23 cellular contexts compared by ENCODE assay signal in genomic region chr6:10331336-10331735, GRCh38.
A peak's percentile ranks its signal among the peaks of the same experiment; 100 is the strongest.
DNase-seq lines count a peak whose midpoint lies in the region; ATAC-seq, FAIRE-seq and TF ChIP-seq lines count a peak whose summit lies in the region.
"Had no signal": no experiment of that assay in that cellular context is flagged by ENCODE, and none has a peak within 500 bp of the region (broad histone marks: within the 10 kb centered on the region; RNA-seq: fewer than 3 reads in every experiment).

No MANE protein-coding gene starts in this region.

- no peak for TF ChIP-seq CTCF in K562 (IDR thresholded peaks at IDR 0.05 in 2 of 3, conservative IDR thresholded peaks at IDR 0.05 in 1 of 3; ENCODE audit: insufficient read depth in 2 of 3, low read depth in 1 of 3, low read length in 3 of 3)

- ATAC-seq in K562 (no peak), GM21717 (IDR thresholded peaks at IDR 0.05; ENCODE audit: unreplicated experiment) (no peak)
- ATAC-seq: HCT116 had no signal

- CTCF ChIA-PET in K562 (lab: Yijun Ruan, JAX; ENCODE audit: low intra/inter-chr PET ratio) = no interaction called here

- FAIRE-seq in K562 (lab: Jason Lieb, UNC) = no peak
- FAIRE-seq: A204.1, G401.6, GM12892 had no signal

- peak; percentile 1 for DNase-seq in activated effector memory CD4-positive, alpha-beta T cell treated with anti-CD3 and anti-CD28 coated beads, Interleukin-2, amount 50 U/mL, for 16 hours
- no peak for DNase-seq in activated effector memory CD4-positive, alpha-beta T cell treated with Interleukin-2 at 50 U/mL for 16 hours
- DNase-seq in ELR (ENCODE audit: low read depth) = peak; percentile 25
- no peak for DNase-seq in K562 (ENCODE audit: extremely low read depth in 1 of 4, low spot score in 3 of 4)
- no peak for DNase-seq in NOMO-1 treated with DMSO at 0.1 percent for 48 hours (lab: John Stamatoyannopoulos, UW; ENCODE audit: unreplicated experiment)
- DNase-seq: ACHN; AML-193; BE2C; Calu3; CD4-positive, alpha-beta T cell; CD8-positive, alpha-beta memory T cell; DMS53; DMS79 treated with DMSO at 0.1 percent for 48 hours; GM23248; H9; HFFc6 had no signal

- in situ Hi-C loops in K562 (cut with MboI) = no loop called here

- intact Hi-C loops in K562 (cut with micrococcal nuclease) = no loop called here

- H2AFZ ChIP-seq in K562 (ENCODE audit: low read depth, low read length) = no peak overlapping the region
- H2AFZ ChIP-seq: GM23248 had no signal

- H3K79me2 ChIP-seq in K562 (ENCODE audit: control insufficient read depth, insufficient read depth, low read length) = no peaks in the 10 kb centered on the region

- no peak for TF ChIP-seq EP300 in K562 (IDR thresholded peaks at IDR 0.05; ENCODE audit: low read length)

- POLR2A ChIA-PET in K562 (lab: Yijun Ruan, JAX) = interaction anchor here (0.9 kb wide), 1 partner anchor 9 kb away, joined by 4 read pairs; no protein-coding TSS in a partner anchor

- no peaks in the 10 kb centered on the region for H3K36me3 ChIP-seq in K562 (ENCODE audit: control insufficient read depth, insufficient read depth, low read length)
- H3K36me3 ChIP-seq: BE2C; BLaER1 treated with 17β-estradiol and CSF1 and Interleukin-3, amounts not matched to agents 10 nM and 100 nM had no signal

- no peak for TF ChIP-seq RAD21 in K562 (CRISPR knock-in tag; conservative IDR thresholded peaks at IDR 0.05 in 1 of 2, IDR thresholded peaks at IDR 0.05 in 1 of 2)

- no peaks in the 10 kb centered on the region for H3K9me1 ChIP-seq in K562 (ENCODE audit: control insufficient read depth, insufficient read depth, low read length)

- no peak for TF ChIP-seq POLR2A in K562 (conservative IDR thresholded peaks at IDR 0.05)

- no TSS peak for BruUV-seq in K562 (replicated peaks; lab: Mats Ljungman, UMichigan)

- H3K4me3 ChIP-seq in K562 = no peak overlapping the region
- H3K4me3 ChIP-seq: BLaER1 treated with 17β-estradiol and CSF1 and Interleukin-3, amounts not matched to agents 10 nM and 100 nM; GM23248 had no signal

- H4K20me1 ChIP-seq in K562 (replicated peaks; ENCODE audit: control insufficient read depth, insufficient read depth, low read length) = no peaks in the 10 kb centered on the region
- H4K20me1 ChIP-seq: BLaER1 treated with 17β-estradiol and CSF1 and Interleukin-3, amounts not matched to agents 10 nM and 100 nM had no signal

- H3K9ac ChIP-seq in K562 (ENCODE audit: insufficient read depth in 1 of 2, low read depth in 2 of 2, low read length in 2 of 2) = no peak overlapping the region
- H3K9ac ChIP-seq: BLaER1 treated with 17β-estradiol and CSF1 and Interleukin-3, amounts not matched to agents 10 nM and 100 nM; GM23248 had no signal

- 15% methylated on average over 5 of the region's 5 CpGs for WGBS in K562 (ENCODE audit: insufficient coverage, low coverage, missing lambda C conversion rate)

- no peaks in the 10 kb centered on the region; a peak in 1 of 5 replicates for H3K4me1 ChIP-seq in K562 (replicated peaks in 1 of 2; ENCODE audit: control insufficient read depth in 2 of 2, insufficient read depth in 2 of 2, low read length in 2 of 2)
- H3K4me1 ChIP-seq: BE2C had no signal

- no peaks in the 10 kb centered on the region for H3K27me3 ChIP-seq in K562 (ENCODE audit: control insufficient read depth in 2 of 2, insufficient read depth in 2 of 2, low read length in 2 of 2)
- H3K27me3 ChIP-seq: BE2C; BLaER1 treated with 17β-estradiol and CSF1 and Interleukin-3, amounts not matched to agents 10 nM and 100 nM had no signal

- H3K9me3 ChIP-seq in K562 (replicated peaks; ENCODE audit: control insufficient read depth, insufficient read depth, low read depth, low read length) = no peaks in the 10 kb centered on the region
- H3K9me3 ChIP-seq: BE2C; BLaER1 treated with 17β-estradiol and CSF1 and Interleukin-3, amounts not matched to agents 10 nM and 100 nM had no signal

- no peak overlapping the region for H3K27ac ChIP-seq in K562 (ENCODE audit: extremely low read depth, low read depth, low read length)
- H3K27ac ChIP-seq: 22Rv1; BLaER1 treated with 17β-estradiol and CSF1 and Interleukin-3, amounts not matched to agents 10 nM and 100 nM; GM23248 had no signal

- no peak overlapping the region for H3K4me2 ChIP-seq in K562 (ENCODE audit: insufficient read depth, low read length)
- H3K4me2 ChIP-seq: BLaER1 treated with 17β-estradiol and CSF1 and Interleukin-3, amounts not matched to agents 10 nM and 100 nM had no signal

TF ChIP-seq in K562, 482 proteins besides CTCF, POLR2A, EP300 and RAD21:
- no peak for TF ChIP-seq NR2C2 (CRISPR knock-in tag; IDR thresholded peaks at IDR 0.05)
- TF ChIP-seq NR2C2 (tag; IDR thresholded peaks at IDR 0.05) = peak; percentile 46; the same call in 1 of the 2 replicates
- no peak for TF ChIP-seq ATF1 (CRISPR knock-in tag; IDR thresholded peaks at IDR 0.05)
- peak; percentile 37; the same call in 1 of the 2 replicates for TF ChIP-seq ATF1 (tag; IDR thresholded peaks at IDR 0.05)
- TF ChIP-seq JUND (IDR thresholded peaks at IDR 0.05; ENCODE audit: borderline replicate concordance, low read depth, low read length) = peak; percentile 9; the same call in 1 of the 2 replicates
- 0 out of 3 replicates have a peak, but pooled peaks have one; percentile 15 for TF ChIP-seq JUND (tag; IDR thresholded peaks at IDR 0.05; ENCODE audit: borderline replicate concordance, low read depth, low read length)
- peak; percentile 79; the same call in 1 of the 2 replicates for TF ChIP-seq ATF7 (IDR thresholded peaks at IDR 0.05)
- TF ChIP-seq SRSF3 (IDR thresholded peaks at IDR 0.05; ENCODE audit: insufficient read depth, low read length) = no peak
- TF ChIP-seq ZNF79 (CRISPR knock-in tag; IDR thresholded peaks at IDR 0.05; ENCODE audit: low read depth) = no peak
- TF ChIP-seq, protein P1, sequence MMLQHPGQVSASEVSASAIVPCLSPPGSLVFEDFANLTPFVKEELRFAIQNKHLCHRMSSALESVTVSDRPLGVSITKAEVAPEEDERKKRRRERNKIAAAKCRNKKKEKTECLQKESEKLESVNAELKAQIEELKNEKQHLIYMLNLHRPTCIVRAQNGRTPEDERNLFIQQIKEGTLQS (IDR thresholded peaks at IDR 0.05) = peak; percentile 83
- TF ChIP-seq, protein P1 (CRISPR knock-in tag; conservative IDR thresholded peaks at IDR 0.05) = no peak

Comparison
In these comparisons a context has a peak if more than half of its experiments do, and no peak if none do; other contexts are left out.
1. DNase-seq: peak in activated effector memory CD4-positive, alpha-beta T cell treated with anti-CD3 and anti-CD28 coated beads, Interleukin-2, amount 50 U/mL, for 16 hours (single experiment) and ELR (single experiment); none in activated effector memory CD4-positive, alpha-beta T cell treated with Interleukin-2 at 50 U/mL for 16 hours (single experiment), K562 (0 of 4) and NOMO-1 treated with DMSO at 0.1 percent for 48 hours (single experiment).